ENCODE assay signal across 12 cellular contexts in genomic region chr1:12486401-12487005, GRCh38.
DNase-seq lines count a peak whose midpoint lies in the region; TF ChIP-seq lines count a peak whose summit lies in the region.
"Had no signal": no experiment of that assay in that cellular context is flagged by ENCODE, and none has a peak within 500 bp of the region (broad histone marks: within the 10 kb centered on the region; RNA-seq: fewer than 3 reads in every experiment).

No MANE protein-coding gene starts in this region.

- peaks cover 6% of the 10 kb centered on the region for H3K36me3 Mint-ChIP-seq in Calu3 (ENCODE audit: insufficient read depth, unreplicated experiment)
- peaks cover 24% of the 10 kb centered on the region for H3K36me3 Mint-ChIP-seq in progenitor cell of endocrine pancreas (ENCODE audit: insufficient read depth)

- H3K27me3 Mint-ChIP-seq in Calu3 (ENCODE audit: unreplicated experiment) (no peaks in the 10 kb centered on the region), progenitor cell of endocrine pancreas (no peaks in the 10 kb centered on the region)
- H3K27me3 Mint-ChIP-seq: CD4-positive, CD25-positive, alpha-beta regulatory T cell had no signal

- no peaks in the 10 kb centered on the region for H3K27me3 ChIP-seq in adipocyte (replicated peaks; ENCODE audit: control insufficient read depth, insufficient read depth, low read length)
- no peaks in the 10 kb centered on the region for H3K27me3 ChIP-seq in left ventricle myocardium inferior (ENCODE audit: low read depth)
- H3K27me3 ChIP-seq in MM.1S (replicated peaks; ENCODE audit: insufficient read depth, low read length): no peaks in the 10 kb centered on the region

- DNase-seq in Calu3 (peak; percentile 13), adipocyte (ENCODE audit: low read depth) (no peak), left ventricle myocardium inferior (peak; percentile 75), progenitor cell of endocrine pancreas (ENCODE audit: low spot score, unreplicated experiment) (no peak), GDM1 (lab: John Stamatoyannopoulos, UW) (no peak), MM.1S (no peak), amygdala (lab: John Stamatoyannopoulos, UW) (no peak)
- no peak for DNase-seq in activated CD4-positive, alpha-beta T cell treated with anti-CD3 and anti-CD28 coated beads for 4 hours
- DNase-seq: activated naive CD4-positive, alpha-beta T cell treated with anti-CD3 and anti-CD28 coated beads for 36 hours; CD4-positive, CD25-positive, alpha-beta regulatory T cell; left colon; NCI-H2081 treated with DMSO at 0.1 percent for 48 hours had no signal

- peak overlapping the region; percentile 47 for H3K27ac Mint-ChIP-seq in Calu3 (ENCODE audit: unreplicated experiment)
- peak overlapping the region; percentile 83 for H3K27ac Mint-ChIP-seq in progenitor cell of endocrine pancreas
- H3K27ac Mint-ChIP-seq: activated naive CD4-positive, alpha-beta T cell treated with anti-CD3 and anti-CD28 coated beads for 36 hours had no signal

- no peaks in the 10 kb centered on the region for H4K20me1 ChIP-seq in MM.1S (ENCODE audit: insufficient read depth, low read length)

- no peaks in the 10 kb centered on the region for H3F3A ChIP-seq in MM.1S (ENCODE audit: insufficient read depth, low read length)

- intact Hi-C loops in Calu3 (cut with micrococcal nuclease; ENCODE audit: unreplicated experiment) (loop anchor here (5.0 kb wide), 1 partner anchor 41 kb away; no protein-coding TSS in a partner anchor), left ventricle myocardium inferior (cut with micrococcal nuclease) (no loop called here)

- H3K9ac ChIP-seq in adipocyte (ENCODE audit: low read length) (peak overlapping the region; percentile 53), MM.1S (ENCODE audit: low read length) (no peak overlapping the region)

- H3K9me2 ChIP-seq in MM.1S (replicated peaks; ENCODE audit: insufficient read depth, low read length): no peaks in the 10 kb centered on the region

- no peak for TF ChIP-seq CTCF in Calu3 (IDR thresholded peaks at IDR 0.05; ENCODE audit: unreplicated experiment)
- TF ChIP-seq CTCF in left ventricle myocardium inferior (IDR thresholded peaks at IDR 0.05; ENCODE audit: borderline replicate concordance): no peak
- no peak for TF ChIP-seq CTCF in progenitor cell of endocrine pancreas (IDR thresholded peaks at IDR 0.05; ENCODE audit: unreplicated experiment)
- no peak for TF ChIP-seq CTCF in MM.1S (IDR thresholded peaks at IDR 0.05; ENCODE audit: low read length)

- H3K4me1 ChIP-seq in adipocyte (ENCODE audit: control insufficient read depth, insufficient read depth, low read length) (peaks cover 25% of the 10 kb centered on the region), left ventricle myocardium inferior (peaks cover 52% of the 10 kb centered on the region), MM.1S (ENCODE audit: low read length) (no peaks in the 10 kb centered on the region)

- no peaks in the 10 kb centered on the region for H3K9me3 Mint-ChIP-seq in Calu3 (ENCODE audit: low read depth, unreplicated experiment)
- H3K9me3 Mint-ChIP-seq in progenitor cell of endocrine pancreas (ENCODE audit: low read depth): peaks cover 11% of the 10 kb centered on the region
- H3K9me3 Mint-ChIP-seq: activated naive CD4-positive, alpha-beta T cell treated with anti-CD3 and anti-CD28 coated beads for 36 hours; CD4-positive, CD25-positive, alpha-beta regulatory T cell had no signal

- no peak overlapping the region for H3K4me2 ChIP-seq in MM.1S (ENCODE audit: low read depth, low read length)

- H3K36me3 ChIP-seq in adipocyte (ENCODE audit: control insufficient read depth, insufficient read depth, low read length, severe bottlenecking): no peaks in the 10 kb centered on the region
- H3K36me3 ChIP-seq in left ventricle myocardium inferior: peaks cover 15% of the 10 kb centered on the region
- H3K36me3 ChIP-seq in MM.1S (replicated peaks; ENCODE audit: insufficient read depth, low read length): no peaks in the 10 kb centered on the region

- H3K27ac ChIP-seq in left ventricle myocardium inferior (replicated peaks) (peak overlapping the region; percentile 74), MM.1S (ENCODE audit: low read length) (no peak overlapping the region)

- BruUV-seq in Calu3 (replicated peaks; lab: Mats Ljungman, UMichigan): no TSS peak

- H3K4me3 Mint-ChIP-seq in Calu3 (ENCODE audit: low read depth, unreplicated experiment): no peak overlapping the region
- peak overlapping the region; percentile 29 for H3K4me3 Mint-ChIP-seq in progenitor cell of endocrine pancreas (ENCODE audit: low read depth)
- H3K4me3 Mint-ChIP-seq: activated naive CD4-positive, alpha-beta T cell treated with anti-CD3 and anti-CD28 coated beads for 36 hours; CD4-positive, CD25-positive, alpha-beta regulatory T cell had no signal

- no peak overlapping the region for H2AFZ ChIP-seq in MM.1S (ENCODE audit: low read length)

- no peaks in the 10 kb centered on the region for H3K9me3 ChIP-seq in adipocyte (ENCODE audit: control insufficient read depth, low read length)
- H3K9me3 ChIP-seq in left ventricle myocardium inferior (replicated peaks): no peaks in the 10 kb centered on the region
- H3K9me3 ChIP-seq in MM.1S (replicated peaks; ENCODE audit: insufficient read depth, low read length): no peaks in the 10 kb centered on the region

- H3K79me2 ChIP-seq in MM.1S (ENCODE audit: low read length): no peaks in the 10 kb centered on the region

- H3K4me1 Mint-ChIP-seq in Calu3 (ENCODE audit: low read depth, unreplicated experiment): peaks cover 33% of the 10 kb centered on the region
- H3K4me1 Mint-ChIP-seq in progenitor cell of endocrine pancreas (ENCODE audit: low read depth): peaks cover 42% of the 10 kb centered on the region

- CTCF ChIA-PET in Calu3 (lab: Charles Lee): interaction anchor here (0.6 kb wide), 1 partner anchor 120 kb away, joined by 3 read pairs; no protein-coding TSS in a partner anchor

- H3K4me3 ChIP-seq in adipocyte (ENCODE audit: low read length): no peak overlapping the region
- no peak overlapping the region for H3K4me3 ChIP-seq in left ventricle myocardium inferior
- no peak overlapping the region for H3K4me3 ChIP-seq in MM.1S (ENCODE audit: low read length)

Comparison
In these comparisons a context has a peak if more than half of its experiments do, and no peak if none do; other contexts are left out.
1. DNase-seq: peak in Calu3 (single experiment) and left ventricle myocardium inferior (single experiment); none in adipocyte (single experiment), progenitor cell of endocrine pancreas (single experiment), activated CD4-positive, alpha-beta T cell treated with anti-CD3 and anti-CD28 coated beads for 4 hours (0 of 2), GDM1 (single experiment), MM.1S (single experiment) and amygdala (0 of 56).